ENCODE assay signal across 10 cellular contexts in the genomic region with DNA sequence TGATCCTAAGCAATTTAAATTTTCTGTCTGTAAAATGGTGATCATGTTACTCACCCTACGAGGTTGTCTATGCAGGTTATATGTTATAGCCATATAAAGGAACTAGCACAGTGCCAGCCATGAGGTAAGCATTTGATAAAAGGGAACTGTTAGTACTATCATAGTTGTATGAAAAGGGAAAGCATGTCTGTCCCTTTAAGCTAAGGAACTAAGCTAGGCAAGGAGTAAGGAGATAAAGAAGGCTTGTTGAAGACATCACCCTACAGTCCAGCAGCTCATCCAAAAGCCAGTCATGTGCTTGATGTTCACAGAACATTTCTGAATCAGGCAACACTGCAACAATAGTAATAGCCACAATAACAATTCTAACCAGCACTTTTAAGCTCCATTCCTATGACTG.
DNase-seq lines count a peak whose midpoint lies in the region; ATAC-seq lines count a peak whose summit lies in the region.
"Had no signal": no experiment of that assay in that cellular context is flagged by ENCODE, and none has a peak within 500 bp of the region (broad histone marks: within the 10 kb centered on the region; RNA-seq: fewer than 3 reads in every experiment).

No MANE protein-coding gene starts in this region.

- peak; percentile 15 for DNase-seq in CMK (ENCODE audit: low read depth)
- no peak for DNase-seq in activated CD4-positive, alpha-beta T cell treated with anti-CD3 and anti-CD28 coated beads for 1 hour
- DNase-seq in effector CD8-positive, alpha-beta T cell (lab: John Stamatoyannopoulos, UW), result no peak
- DNase-seq in T-helper 9 cell, result no peak
- DNase-seq: amniotic stem cell had no signal

- no peaks in the 10 kb centered on the region for H3K27me3 ChIP-seq in muscle layer of colon (ENCODE audit: control insufficient read depth in 1 of 2, insufficient read depth in 2 of 2, low read length in 2 of 2)

- H3K27ac ChIP-seq in cingulate gyrus (ENCODE audit: low read depth, low read length) (peak overlapping the region; percentile 42), muscle layer of colon (ENCODE audit: low read depth, low read length) (peak overlapping the region; percentile 52)

- no peaks in the 10 kb centered on the region for H3K36me3 ChIP-seq in muscle layer of colon (ENCODE audit: insufficient read depth, low read length)

- no peak overlapping the region for H3K9ac ChIP-seq in muscle layer of colon (ENCODE audit: low read length)

- H3K4me3 ChIP-seq in muscle layer of colon (ENCODE audit: low read depth in 1 of 2, low read length in 2 of 2), result no peak overlapping the region
- H3K4me3 ChIP-seq: lung had no signal

- ATAC-seq in HG03175 (IDR thresholded peaks at IDR 0.05; ENCODE audit: unreplicated experiment) (peak; percentile 16), GM18520 (IDR thresholded peaks at IDR 0.05; ENCODE audit: unreplicated experiment) (no peak)

- peaks cover 27% of the 10 kb centered on the region for H3K4me1 ChIP-seq in muscle layer of colon (ENCODE audit: insufficient read depth, low read length)

- no peaks in the 10 kb centered on the region for H3K9me3 ChIP-seq in muscle layer of colon (ENCODE audit: low read length)
